In genomic region chr3:188937389-188937788, GRCh38 we compare ENCODE assay signal across 29 cellular contexts.
A peak's percentile ranks its signal among the peaks of the same experiment; 100 is the strongest.
DNase-seq lines count a peak whose midpoint lies in the region; ATAC-seq and TF ChIP-seq lines count a peak whose summit lies in the region.
"Had no signal": no experiment of that assay in that cellular context is flagged by ENCODE, and none has a peak within 500 bp of the region (broad histone marks: within the 10 kb centered on the region; RNA-seq: fewer than 3 reads in every experiment).

No MANE protein-coding gene starts in this region.

- no peaks in the 10 kb centered on the region for H3K79me2 ChIP-seq in mesendoderm (ENCODE audit: control insufficient read depth, insufficient read depth, low read length)

- no peak overlapping the region for H2AK5ac ChIP-seq in mesendoderm (ENCODE audit: low read length)

- no peak overlapping the region for H3K18ac ChIP-seq in mesendoderm (ENCODE audit: low read length)

- H3K36me3 ChIP-seq in SJSA1: no peaks in the 10 kb centered on the region
- no peaks in the 10 kb centered on the region for H3K36me3 ChIP-seq in mesendoderm (ENCODE audit: control insufficient read depth, insufficient read depth, low read length)
- H3K36me3 ChIP-seq: BE2C, esophagus muscularis mucosa, gastrocnemius medialis, MG63, prostate gland, upper lobe of left lung had no signal

- H3K4me3 ChIP-seq in SJSA1 (no peak overlapping the region), fibroblast of pulmonary artery (replicated peaks; ENCODE audit: low read depth, low read length) (no peak overlapping the region), mesendoderm (ENCODE audit: low read length) (no peak overlapping the region)
- H3K4me3 ChIP-seq: body of pancreas, esophagus muscularis mucosa, gastrocnemius medialis, MG63, prostate gland, upper lobe of left lung had no signal

- no peaks in the 10 kb centered on the region for H3K27me3 ChIP-seq in SJSA1 (replicated peaks)
- H3K27me3 ChIP-seq in mesendoderm (ENCODE audit: insufficient read depth, low read length, poor library complexity): no peaks in the 10 kb centered on the region
- H3K27me3 ChIP-seq: BE2C, body of pancreas, esophagus muscularis mucosa, gastrocnemius medialis, MG63, upper lobe of left lung had no signal

- H3K36me3 Mint-ChIP-seq in activated T-cell treated with anti-CD3 and anti-CD28 coated beads, Interleukin-2, amount 50 U/mL, for 24 hours (ENCODE audit: low read depth): no peaks in the 10 kb centered on the region
- H3K36me3 Mint-ChIP-seq: activated CD4-positive, alpha-beta memory T cell treated with anti-CD3 and anti-CD28 coated beads for 36 hours had no signal

- H3K27me3 Mint-ChIP-seq in activated T-cell treated with anti-CD3 and anti-CD28 coated beads, Interleukin-2, amount 50 U/mL, for 24 hours: no peaks in the 10 kb centered on the region

- no peak overlapping the region for H4K5ac ChIP-seq in mesendoderm (ENCODE audit: low read length)

- H3K4ac ChIP-seq in mesendoderm (ENCODE audit: low read depth, low read length): no peak overlapping the region

- H3K9ac ChIP-seq in mesendoderm (ENCODE audit: low read length): no peak overlapping the region

- H2BK15ac ChIP-seq in mesendoderm (replicated peaks; ENCODE audit: low read depth): no peak overlapping the region

- no peak overlapping the region for H2BK120ac ChIP-seq in mesendoderm (ENCODE audit: low read depth, low read length)

- no peak overlapping the region for H2BK5ac ChIP-seq in mesendoderm (ENCODE audit: low read length)

- DNase-seq in EL (peak; percentile 23), SJSA1 (ENCODE audit: low read depth in 1 of 2, low spot score in 2 of 2) (peak in 1 of 2 experiments; percentile 59), fibroblast of pulmonary artery (ENCODE audit: low read depth) (peak; percentile 58), mesendoderm (peak; percentile 86), GM19240 (ENCODE audit: insufficient read length, low spot score) (no peak), activated gamma-delta T cell (lab: John Stamatoyannopoulos, UW) (no peak)
- no peak for DNase-seq in activated T-cell treated with anti-CD3 and anti-CD28 coated beads, Interleukin-2, amount 50 U/mL, for 24 hours
- no peak for DNase-seq in stimulated activated naive CD8-positive, alpha-beta T cell treated with anti-CD3 and anti-CD28 coated beads, Interleukin-15, Interleukin-2, amounts not matched to agents 100 U/mL and 50 U/mL, for 24 hours
- DNase-seq: activated CD4-positive, alpha-beta memory T cell treated with anti-CD3 and anti-CD28 coated beads for 36 hours; activated CD4-positive, CD25-positive, alpha-beta regulatory T cell; activated effector memory CD4-positive, alpha-beta T cell treated with Interleukin-2 at 50 U/mL for 16 hours; BE2C; body of pancreas; DMS79; effector memory CD4-positive, alpha-beta T cell; gastrocnemius medialis; KBM-7; kidney glomerular epithelial cell; mammary epithelial cell; MG63; NCI-H1417; NCI-H2081 treated with DMSO at 0.1 percent for 48 hours; NCI-H446; SIG-M5; small intestine; stimulated activated CD4-positive, alpha-beta T cell treated with anti-CD3 and anti-CD28 coated beads, Interleukin-1b, Interleukin-23, amount 100 ng/mL, for 48 hours; upper lobe of left lung had no signal

- no peaks in the 10 kb centered on the region for H3K9me3 Mint-ChIP-seq in activated T-cell treated with anti-CD3 and anti-CD28 coated beads, Interleukin-2, amount 50 U/mL, for 24 hours
- H3K9me3 Mint-ChIP-seq: activated CD4-positive, alpha-beta memory T cell treated with anti-CD3 and anti-CD28 coated beads for 36 hours had no signal

- H3K4me1 Mint-ChIP-seq in activated T-cell treated with anti-CD3 and anti-CD28 coated beads, Interleukin-2, amount 50 U/mL, for 24 hours (ENCODE audit: low read depth): no peaks in the 10 kb centered on the region

- H3K27ac ChIP-seq in SJSA1 (peak overlapping the region; percentile 13; the same call in 1 of the 2 replicates), mesendoderm (ENCODE audit: low read depth, low read length) (no peak overlapping the region)
- H3K27ac ChIP-seq: body of pancreas, esophagus muscularis mucosa, gastrocnemius medialis, prostate gland, upper lobe of left lung had no signal

- no peaks in the 10 kb centered on the region for H3K9me3 ChIP-seq in SJSA1 (replicated peaks)
- H3K9me3 ChIP-seq: BE2C, body of pancreas, esophagus muscularis mucosa, gastrocnemius medialis, prostate gland, upper lobe of left lung had no signal

- H3K23ac ChIP-seq in mesendoderm (ENCODE audit: low read length): no peak overlapping the region

- no peak overlapping the region for H4K8ac ChIP-seq in mesendoderm (ENCODE audit: low read depth, low read length)

- no peak overlapping the region for H3K27ac Mint-ChIP-seq in activated T-cell treated with anti-CD3 and anti-CD28 coated beads, Interleukin-2, amount 50 U/mL, for 24 hours
- H3K27ac Mint-ChIP-seq: activated CD4-positive, alpha-beta memory T cell treated with anti-CD3 and anti-CD28 coated beads for 36 hours had no signal

- no CpG with 5 or more reads among the region's 7 CpGs for WGBS in mesendoderm (ENCODE audit: extremely low coverage, insufficient coverage, low lambda C conversion rate)

- no peak overlapping the region for H3K56ac ChIP-seq in mesendoderm (ENCODE audit: low read length)

- TF ChIP-seq CTCF in fibroblast of pulmonary artery (IDR thresholded peaks at IDR 0.05; ENCODE audit: low read length, missing control alignments): no peak

- no peak for ATAC-seq in stimulated activated naive CD8-positive, alpha-beta T cell treated with anti-CD3 and anti-CD28 coated beads, Interleukin-15, Interleukin-2, amounts not matched to agents 100 U/mL and 50 U/mL, for 24 hours
- ATAC-seq: body of pancreas, gastrocnemius medialis had no signal

- H3K79me1 ChIP-seq in mesendoderm (ENCODE audit: low read length): no peaks in the 10 kb centered on the region

- H3K4me1 ChIP-seq in SJSA1 (replicated peaks) (peaks cover 19% of the 10 kb centered on the region), mesendoderm (ENCODE audit: control insufficient read depth, low read depth, low read length) (peaks cover 2% of the 10 kb centered on the region)
- H3K4me1 ChIP-seq: BE2C, body of pancreas, prostate gland had no signal

- no peak overlapping the region for H3K4me3 Mint-ChIP-seq in activated T-cell treated with anti-CD3 and anti-CD28 coated beads, Interleukin-2, amount 50 U/mL, for 24 hours
- H3K4me3 Mint-ChIP-seq: activated CD4-positive, alpha-beta memory T cell treated with anti-CD3 and anti-CD28 coated beads for 36 hours had no signal

- no peak overlapping the region for H3K4me2 ChIP-seq in mesendoderm (ENCODE audit: low read length)

Comparison
In these comparisons a context has a peak if more than half of its experiments do, and no peak if none do; other contexts are left out.
1. DNase-seq: peak in EL (single experiment), fibroblast of pulmonary artery (single experiment) and mesendoderm (single experiment); none in activated T-cell treated with anti-CD3 and anti-CD28 coated beads, Interleukin-2, amount 50 U/mL, for 24 hours (single experiment), GM19240 (single experiment), stimulated activated naive CD8-positive, alpha-beta T cell treated with anti-CD3 and anti-CD28 coated beads, Interleukin-15, Interleukin-2, amounts not matched to agents 100 U/mL and 50 U/mL, for 24 hours (single experiment) and activated gamma-delta T cell (single experiment).